In the genomic region with DNA sequence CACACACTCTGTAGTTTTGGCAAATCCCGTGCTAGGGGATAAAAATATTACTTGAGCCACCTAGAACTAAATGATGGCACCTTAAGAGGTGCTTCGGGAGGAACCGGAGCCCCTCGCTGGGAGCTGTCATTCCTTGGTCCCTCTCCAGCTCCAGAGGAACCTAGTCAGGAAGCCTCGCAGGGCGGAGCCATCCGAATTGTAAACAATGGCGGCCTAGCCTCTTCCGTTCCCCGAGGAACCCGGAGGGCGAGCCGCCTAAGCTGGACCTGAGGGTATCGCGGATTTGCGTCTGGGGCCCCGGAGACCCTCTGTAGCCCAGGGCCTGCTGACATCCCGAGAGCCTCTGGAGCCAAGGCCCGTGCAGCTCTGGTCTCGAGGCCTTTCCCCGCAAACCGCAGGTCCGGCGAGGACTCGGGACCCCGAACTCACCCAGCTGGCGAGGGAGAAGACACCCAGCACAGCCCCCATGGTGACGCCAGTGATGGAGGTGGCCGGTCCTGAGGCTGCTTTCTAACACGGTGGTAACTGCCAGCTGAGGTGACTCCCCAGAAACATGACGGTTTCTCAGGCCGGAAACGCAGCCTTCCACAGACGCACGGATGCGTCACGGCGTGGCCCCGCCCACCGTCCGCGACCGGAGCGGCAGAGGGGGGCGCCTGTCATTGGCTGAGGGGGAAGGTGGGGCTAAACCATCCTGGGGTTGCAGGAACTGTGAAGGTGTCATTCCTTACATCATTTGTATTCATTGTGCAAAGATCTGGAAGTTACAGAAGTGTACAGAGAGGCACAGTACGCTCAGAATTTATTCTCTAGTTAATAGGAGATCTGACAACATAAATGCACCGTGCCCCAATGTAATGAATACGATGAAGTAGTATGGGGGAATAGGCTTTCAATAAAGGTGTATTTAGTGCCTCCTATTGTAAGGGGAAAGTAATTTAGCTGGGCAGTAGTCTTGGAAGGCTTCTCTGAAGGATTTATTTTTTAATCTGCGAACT, we compare ENCODE assay signal across 8 cellular contexts. TPM values are rescaled to one million over a fixed set of nuclear protein-coding genes. Genes with fewer than 3 reads are reported as not detected.
DNase-seq lines count a peak whose midpoint lies in the region; TF ChIP-seq lines count a peak whose summit lies in the region.

SERINC3 (minus strand) TSS at position 587 of the 998 bp plus-strand sequence; CDS start at position 468, 119 bp downstream.

- H3K4me3 ChIP-seq in MG63, result peak within 1 kb of the TSS; percentile 91
- H3K4me3 ChIP-seq in fibroblast of pulmonary artery (replicated peaks; ENCODE audit: low read depth, low read length), result peak within 1 kb of the TSS; percentile 98

- H3K4me2 ChIP-seq in H9 (ENCODE audit: insufficient read depth, insufficient read length, low read length), result peak within 1 kb of the TSS; percentile 87

- H3K36me3 Mint-ChIP-seq in H9 (ENCODE audit: insufficient read depth in 1 of 3, low read depth in 3 of 3), result no peaks in the 10 kb centered on the region; a peak in 2 of 7 replicates
- H3K36me3 Mint-ChIP-seq in nephron (ENCODE audit: low read depth), result no peaks in the 10 kb centered on the region
- H3K36me3 Mint-ChIP-seq in stimulated activated naive CD8-positive, alpha-beta T cell treated with anti-CD3 and anti-CD28 coated beads, Interleukin-15, Interleukin-2, amounts not matched to agents 100 ng/mL and 50 ng/mL, for 24 hours (ENCODE audit: low read depth), result peaks cover 9% of the 10 kb centered on the region

- no peaks in the 10 kb centered on the region for H4K20me1 ChIP-seq in H9 (ENCODE audit: control insufficient read depth, insufficient read depth, insufficient read length)

- no peak within 1 kb of the TSS for H4K91ac ChIP-seq in H9 (ENCODE audit: insufficient read length, low read depth, low read length)

- H3T11ph ChIP-seq in H9 (ENCODE audit: low read length), result no peak within 1 kb of the TSS

- H3K27me3 ChIP-seq in H9 (ENCODE audit: insufficient read depth, low read length), result no peaks in the 10 kb centered on the region
- no peaks in the 10 kb centered on the region for H3K27me3 ChIP-seq in MG63

- H2BK120ac ChIP-seq in H9 (ENCODE audit: low read depth, low read length, poor library complexity, severe bottlenecking), result no peak within 1 kb of the TSS

- H3K9me3 Mint-ChIP-seq in H9 (0 out of 5 replicates have a peak, but pooled peaks cover 0 to 1% of the 10 kb centered on the region in 2 experiments), nephron (no peaks in the 10 kb centered on the region)
- no peaks in the 10 kb centered on the region for H3K9me3 Mint-ChIP-seq in stimulated activated naive CD8-positive, alpha-beta T cell treated with anti-CD3 and anti-CD28 coated beads, Interleukin-15, Interleukin-2, amounts not matched to agents 100 ng/mL and 50 ng/mL, for 24 hours

- peaks cover 14% of the 10 kb centered on the region; the same call in 1 of the 2 replicates for H3K79me2 ChIP-seq in H9 (ENCODE audit: insufficient read depth, low read length)

- no peak within 1 kb of the TSS for H2BK20ac ChIP-seq in H9 (ENCODE audit: low read depth, low read length, poor library complexity, severe bottlenecking)

- DNase-seq in H9 (peak; percentile 93), MG63 (peak; percentile 97), SHP77 treated with DMSO at 0.1 percent for 48 hours (lab: John Stamatoyannopoulos, UW) (peak; percentile 67), fibroblast of pulmonary artery (ENCODE audit: low read depth) (peak; percentile 98)
- peak; percentile 99 for DNase-seq in activated effector memory CD4-positive, alpha-beta T cell treated with anti-CD3 and anti-CD28 coated beads, Interleukin-2, amount 50 U/mL, for 16 hours

- H3K79me1 ChIP-seq in H9 (ENCODE audit: insufficient read depth, low read depth, low read length, poor library complexity, severe bottlenecking), result peaks cover 13% of the 10 kb centered on the region

- H3K27ac ChIP-seq in H9 (ENCODE audit: insufficient read length, low read depth, low read length), result no peak within 1 kb of the TSS

- H4K5ac ChIP-seq in H9 (ENCODE audit: insufficient read length, low read depth, low read length), result no peak within 1 kb of the TSS

- H3K27ac Mint-ChIP-seq in H9, result peak within 1 kb of the TSS; percentile 73 to 95 (median 77); a peak in 6 of 7 replicates
- peak within 1 kb of the TSS; percentile 41 to 88 (median 78) for H3K27ac Mint-ChIP-seq in nephron
- peak within 1 kb of the TSS; percentile 83 for H3K27ac Mint-ChIP-seq in stimulated activated naive CD8-positive, alpha-beta T cell treated with anti-CD3 and anti-CD28 coated beads, Interleukin-15, Interleukin-2, amounts not matched to agents 100 ng/mL and 50 ng/mL, for 24 hours

- H2AK5ac ChIP-seq in H9 (ENCODE audit: insufficient read length, low read length), result no peak within 1 kb of the TSS

- H3K27me3 Mint-ChIP-seq in H9 (ENCODE audit: low read depth) (no peaks in the 10 kb centered on the region), nephron (ENCODE audit: low read depth) (no peaks in the 10 kb centered on the region)
- H3K27me3 Mint-ChIP-seq in stimulated activated naive CD8-positive, alpha-beta T cell treated with anti-CD3 and anti-CD28 coated beads, Interleukin-15, Interleukin-2, amounts not matched to agents 100 ng/mL and 50 ng/mL, for 24 hours, result no peaks in the 10 kb centered on the region

- peaks cover 3% of the 10 kb centered on the region for H3K23me2 ChIP-seq in H9 (ENCODE audit: insufficient read length, low read depth, low read length, poor library complexity, severe bottlenecking)

- peak within 1 kb of the TSS; percentile 96 for H3K9ac ChIP-seq in ES-I3 (ENCODE audit: low read depth, low read length)
- peak within 1 kb of the TSS; percentile 47 for H3K9ac ChIP-seq in H9 (ENCODE audit: extremely low read depth, insufficient read length, low read length)

- H2BK5ac ChIP-seq in H9 (ENCODE audit: insufficient read length, low read length), result no peak within 1 kb of the TSS

- H3K18ac ChIP-seq in H9 (ENCODE audit: insufficient read length, low read depth, low read length), result peak within 1 kb of the TSS; percentile 16

- H3K9me3 ChIP-seq in ES-I3 (ENCODE audit: control insufficient read depth, insufficient read depth, low read length), result no peaks in the 10 kb centered on the region; the same call in 1 of the 2 replicates
- no peaks in the 10 kb centered on the region for H3K9me3 ChIP-seq in H9 (ENCODE audit: control insufficient read depth, low read depth, low read length)
- H3K9me3 ChIP-seq in MG63, result peaks cover under 1% of the 10 kb centered on the region; the same call in 1 of the 2 replicates

- H3K4me3 Mint-ChIP-seq in H9 (peak within 1 kb of the TSS; percentile 85 to 89), nephron (peak within 1 kb of the TSS; percentile 88 to 94 (median 89))
- H3K4me3 Mint-ChIP-seq in stimulated activated naive CD8-positive, alpha-beta T cell treated with anti-CD3 and anti-CD28 coated beads, Interleukin-15, Interleukin-2, amounts not matched to agents 100 ng/mL and 50 ng/mL, for 24 hours, result peak within 1 kb of the TSS; percentile 85

- no peak within 1 kb of the TSS for H4K8ac ChIP-seq in H9 (replicated peaks; ENCODE audit: insufficient read length, low read depth, low read length)

- no peak within 1 kb of the TSS for H3K4ac ChIP-seq in H9 (ENCODE audit: low read depth, low read length)

- H2AFZ ChIP-seq in H9 (ENCODE audit: low read length), result no peak within 1 kb of the TSS

- WGBS in H9 (ENCODE audit: extremely low coverage, insufficient read length, low lambda C conversion rate), result no CpG with 5 or more reads among the region's 49 CpGs

- peaks cover 36% of the 10 kb centered on the region for H3K4me1 ChIP-seq in ES-I3 (ENCODE audit: insufficient read depth, low read length)
- H3K4me1 ChIP-seq in H9 (ENCODE audit: insufficient read depth, low read length), result peaks cover 8% of the 10 kb centered on the region; the same call in 1 of the 2 replicates

- H3K56ac ChIP-seq in H9 (ENCODE audit: insufficient read length, low read depth, low read length), result no peak within 1 kb of the TSS

- H2BK15ac ChIP-seq in H9 (ENCODE audit: low read depth, low read length), result no peak within 1 kb of the TSS

- H2BK12ac ChIP-seq in H9 (ENCODE audit: insufficient read length, low read depth, low read length), result no peak within 1 kb of the TSS

- H3K36me3 ChIP-seq in ES-I3 (ENCODE audit: insufficient read depth, low read length), result no peaks in the 10 kb centered on the region
- H3K36me3 ChIP-seq in MG63, result peaks cover 20% of the 10 kb centered on the region

- TF ChIP-seq CTCF in H9 (conservative IDR thresholded peaks at IDR 0.05), result peak; percentile 46; the same call in 2 of the 3 replicates
- peak; percentile 14 for TF ChIP-seq CTCF in fibroblast of pulmonary artery (IDR thresholded peaks at IDR 0.05; ENCODE audit: low read length, missing control alignments)
- TF ChIP-seq CTCF in nephron (IDR thresholded peaks at IDR 0.05; ENCODE audit: unreplicated experiment in 3 of 3), result peak in 2 of 3 experiments; percentile 14 to 51

- H3K4me1 Mint-ChIP-seq in H9, result peaks cover 22 to 38% of the 10 kb centered on the region in 2 experiments
- H3K4me1 Mint-ChIP-seq in nephron, result peaks cover 44% of the 10 kb centered on the region
- H3K4me1 Mint-ChIP-seq in stimulated activated naive CD8-positive, alpha-beta T cell treated with anti-CD3 and anti-CD28 coated beads, Interleukin-15, Interleukin-2, amounts not matched to agents 100 ng/mL and 50 ng/mL, for 24 hours (ENCODE audit: low read depth), result peaks cover 54% of the 10 kb centered on the region

- H3K23ac ChIP-seq in H9 (ENCODE audit: insufficient read length, low read depth, low read length), result no peak within 1 kb of the TSS

- H3K14ac ChIP-seq in H9 (ENCODE audit: insufficient read depth, low read length), result peak within 1 kb of the TSS; percentile 14

RNA-seq across cellular contexts. Expression of gene SERINC3, which starts in this region (rescaled TPM):
- total RNA-seq in H9 (2021), result 39.9 and 41.5 TPM in 2 replicates
- total RNA-seq in MG63 (2014; rRNA removed; shearing (Covaris generic); ENCODE audit: low replicate concordance), result 54.8 and 78.9 TPM in 2 replicates
